ENCODE assay signal across 8 cellular contexts in the genomic region with DNA sequence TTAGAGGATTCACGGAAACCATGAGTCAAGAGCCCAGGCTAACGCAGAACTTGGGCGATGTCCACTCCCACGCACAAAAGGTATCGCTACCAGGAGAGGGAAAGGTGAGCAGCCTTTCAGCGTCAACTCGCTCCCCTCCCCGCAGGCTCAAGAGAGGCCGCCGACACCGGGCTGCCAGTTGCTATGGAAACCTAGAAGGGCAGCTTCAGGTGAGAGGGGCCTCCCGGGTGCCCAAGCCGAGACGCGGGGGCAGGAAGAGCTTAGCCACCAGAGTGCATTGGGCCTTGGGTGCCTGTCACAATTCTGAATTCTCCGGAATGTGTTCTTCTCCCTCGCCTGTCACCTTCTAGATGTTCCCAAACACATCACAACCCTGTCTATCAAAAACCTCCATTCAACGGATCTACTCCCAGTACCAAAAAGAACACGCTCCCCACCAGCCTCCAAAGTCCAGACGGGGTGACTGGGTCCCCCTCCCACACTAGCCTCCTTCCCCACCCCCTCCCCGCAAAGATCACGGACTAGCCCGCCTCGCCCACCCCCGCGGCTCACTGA. TPM values are rescaled to one million over a fixed set of nuclear protein-coding genes. Genes with fewer than 3 reads are reported as not detected.
A peak's percentile ranks its signal among the peaks of the same experiment; 100 is the strongest.
DNase-seq lines count a peak whose midpoint lies in the region; ATAC-seq and TF ChIP-seq lines count a peak whose summit lies in the region.

No MANE protein-coding gene starts in this region.

- peak overlapping the region; percentile 17 for H3K4me2 ChIP-seq in neural cell (ENCODE audit: low read length)

- H3K27ac ChIP-seq in neural cell (ENCODE audit: low read length) = peak overlapping the region; percentile 95
- H3K27ac ChIP-seq in testis = peak overlapping the region; percentile 81 to 96

- no peak for TF ChIP-seq POLR2A in testis (IDR thresholded peaks at IDR 0.05)

- H3K36me3 ChIP-seq in neural cell (ENCODE audit: insufficient read depth, low read length) (peaks cover 6% of the 10 kb centered on the region), testis (ENCODE audit: low read depth, missing control alignments) (no peaks in the 10 kb centered on the region)

- no peak for TF ChIP-seq EP300 in neural cell (conservative IDR thresholded peaks at IDR 0.05; ENCODE audit: poor library complexity, severe bottlenecking)

- H4K20me1 ChIP-seq in neural cell (ENCODE audit: insufficient read depth) = no peaks in the 10 kb centered on the region

- H3K9me2 ChIP-seq in neural cell (ENCODE audit: insufficient read depth, low read length) = no peaks in the 10 kb centered on the region

- intact Hi-C loops in testis (cut with DNase I; ENCODE audit: low total_unique reads) = no loop called here

- peak overlapping the region; percentile 89 for H3K9ac ChIP-seq in neural cell (ENCODE audit: low read length)

- ATAC-seq in HG02571 (IDR thresholded peaks at IDR 0.05; ENCODE audit: unreplicated experiment) (peak; percentile 29), esophagus mucosa (peak; percentile 37), GM19324 (IDR thresholded peaks at IDR 0.05; ENCODE audit: low FRiP score, unreplicated experiment) (no peak)

- no peaks in the 10 kb centered on the region for H3K9me3 ChIP-seq in neural cell (ENCODE audit: low read length)
- no peaks in the 10 kb centered on the region for H3K9me3 ChIP-seq in testis

- peaks cover 3% of the 10 kb centered on the region for H3F3A ChIP-seq in neural cell (ENCODE audit: insufficient read depth, low read length, poor library complexity, severe bottlenecking)

- peaks cover 34% of the 10 kb centered on the region for H3K79me2 ChIP-seq in neural cell (replicated peaks; ENCODE audit: insufficient read depth, low read length)

- TF ChIP-seq RAD21 in neural cell (conservative IDR thresholded peaks at IDR 0.05) = peak; percentile 43

- DNase-seq in DMS79 treated with DMSO at 0.1 percent for 48 hours (lab: John Stamatoyannopoulos, UW) (peak; percentile 82), NCI-H524 (lab: John Stamatoyannopoulos, UW) (peak; percentile 42 to 58), testis (peak; percentile 64)
- DNase-seq in activated CD8-positive, alpha-beta memory T cell treated with anti-CD3 and anti-CD28 coated beads, Interleukin-2, amount 50 U/mL, for 48 hours = peak; percentile 80

- TF ChIP-seq CTCF in neural cell (IDR thresholded peaks at IDR 0.05; ENCODE audit: poor library complexity, severe bottlenecking) = no peak
- TF ChIP-seq CTCF in testis (IDR thresholded peaks at IDR 0.05) = no peak

- peaks cover 5% of the 10 kb centered on the region for H3K4me1 ChIP-seq in testis

- H3K4me3 ChIP-seq in neural cell (ENCODE audit: low read length) (peak overlapping the region; percentile 76), testis (peak overlapping the region; percentile 86 to 99)

- whole genome bisulfite sequencing in testis, 2 donors = 0 to 3% methylated on average over 2 to 26 of the region's 26 CpGs

- no peaks in the 10 kb centered on the region for H3K27me3 ChIP-seq in neural cell (ENCODE audit: insufficient read depth, low read depth, low read length)
- H3K27me3 ChIP-seq in testis = no peaks in the 10 kb centered on the region

- H2AFZ ChIP-seq in neural cell (ENCODE audit: low read depth, low read length) = peak overlapping the region; percentile 62

TF ChIP-seq in neural cell, 6 proteins besides CTCF, POLR2A, EP300 and RAD21:
- TF ChIP-seq EZH2 (IDR thresholded peaks at IDR 0.05; ENCODE audit: borderline replicate concordance, insufficient read depth, low read length, poor library complexity, severe bottlenecking) (no peak), MXI1 (conservative IDR thresholded peaks at IDR 0.05; ENCODE audit: poor library complexity, severe bottlenecking) (no peak), TAF1 (IDR thresholded peaks at IDR 0.05; ENCODE audit: low read depth) (no peak), SMC3 (conservative IDR thresholded peaks at IDR 0.05; ENCODE audit: poor library complexity) (no peak), POLR2AphosphoS5 (IDR thresholded peaks at IDR 0.05) (peak; percentile 41), REST (IDR thresholded peaks at IDR 0.05; ENCODE audit: borderline replicate concordance) (no peak)

RNA-seq across cellular contexts. Expression of gene MEAF6, which starts 0.7 kb away (rescaled TPM):
- total RNA-seq in esophagus mucosa = 32.7 TPM
- polyA plus RNA-seq in neural cell = 333 and 351 TPM in 2 replicates
- polyA minus RNA-seq in neural cell = 249 and 353 TPM in 2 replicates
- total RNA-seq in testis = 100 to 1,000 TPM; 134 to 140 TPM
- 132 TPM for polyA plus RNA-seq in testis (ENCODE audit: insufficient read depth, low read depth, low replicate concordance)

RNA-seq across cellular contexts. Expression of gene ZC3H12A, which starts 39.5 kb away (rescaled TPM):
- total RNA-seq in esophagus mucosa (43.6 TPM), testis (1 to 10 TPM; 8.2 to 9.0 TPM)
- polyA plus RNA-seq in neural cell (0.20 TPM in 1 of 2 replicates, not detected in the other), testis (ENCODE audit: insufficient read depth, low read depth, low replicate concordance) (6.3 TPM)
- polyA minus RNA-seq in neural cell = 0.24 TPM in 1 of 2 replicates, not detected in the other

RNA-seq across cellular contexts. Expression of gene SNIP1, which starts 40.2 kb away (rescaled TPM):
- total RNA-seq in esophagus mucosa = 8.7 TPM
- 9.5 and 15.7 TPM in 2 replicates for polyA plus RNA-seq in neural cell
- 29.9 and 36.5 TPM in 2 replicates for polyA minus RNA-seq in neural cell
- 10 to 100 TPM; 33.7 to 51.4 TPM for total RNA-seq in testis
- 16.8 TPM for polyA plus RNA-seq in testis (ENCODE audit: insufficient read depth, low read depth, low replicate concordance)

RNA-seq across cellular contexts. Expression of gene DNALI1, which starts 42.9 kb away (rescaled TPM):
- total RNA-seq in esophagus mucosa = 0.16 TPM
- 33.5 and 35.0 TPM in 2 replicates for polyA plus RNA-seq in neural cell
- polyA minus RNA-seq in neural cell = 14.6 and 15.0 TPM in 2 replicates
- total RNA-seq in testis = 10 to 100 TPM; 50.5 to 73.0 TPM
- polyA plus RNA-seq in testis (ENCODE audit: insufficient read depth, low read depth, low replicate concordance) = 216 TPM
